ENCODE assay signal across 22 cellular contexts in the genomic region with DNA sequence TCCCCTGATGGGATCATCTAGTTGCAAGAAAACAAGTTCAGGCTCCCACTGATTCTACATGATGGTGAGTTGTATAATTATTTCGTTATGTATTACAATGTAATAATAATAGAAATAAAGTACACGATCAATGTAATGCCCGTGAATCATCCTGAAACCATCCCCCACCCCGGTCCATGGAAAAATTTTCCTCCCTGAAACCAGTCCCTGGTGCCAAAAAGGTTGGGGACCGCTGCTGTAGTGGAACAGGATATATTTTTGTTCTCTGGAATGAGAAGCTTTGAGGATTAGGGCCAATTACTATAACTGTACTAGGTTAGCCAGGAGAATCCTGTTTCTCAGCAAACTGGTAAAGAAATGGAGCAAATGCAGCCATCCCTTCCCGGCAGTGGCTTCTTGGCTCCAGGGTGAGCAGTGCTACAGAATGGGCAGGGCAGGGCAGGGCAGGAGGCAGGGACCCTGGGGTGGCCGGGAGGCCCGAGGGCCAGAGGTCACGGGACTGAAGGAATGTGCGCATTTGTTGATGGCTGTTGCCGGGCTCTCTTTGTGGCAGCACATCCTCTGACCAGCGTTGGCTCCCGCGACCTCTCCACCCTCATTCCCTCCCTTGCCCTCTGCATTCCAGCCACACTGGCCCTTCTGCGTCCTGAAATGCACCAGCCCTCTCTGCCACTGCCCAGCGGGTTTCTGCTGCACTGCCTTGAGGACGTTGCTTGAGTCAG.
DNase-seq lines count a peak whose midpoint lies in the region; ATAC-seq and TF ChIP-seq lines count a peak whose summit lies in the region.
"Had no signal": no experiment of that assay in that cellular context is flagged by ENCODE, and none has a peak within 500 bp of the region (broad histone marks: within the 10 kb centered on the region; RNA-seq: fewer than 3 reads in every experiment).

No MANE protein-coding gene starts in this region.

- H3K27ac ChIP-seq in endodermal cell (ENCODE audit: low read depth, low read length) = no peak overlapping the region
- H3K27ac ChIP-seq: BLaER1 had no signal

- H3K36me3 Mint-ChIP-seq in WTC11 (peaks cover 21% of the 10 kb centered on the region), endodermal cell (ENCODE audit: low read depth) (peaks cover 54% of the 10 kb centered on the region), nephron progenitor cell (ENCODE audit: low read depth) (peaks cover 40% of the 10 kb centered on the region)
- H3K36me3 Mint-ChIP-seq: CD4-positive, alpha-beta memory T cell had no signal

- H3K27me3 Mint-ChIP-seq in WTC11 (ENCODE audit: low read depth) (no peaks in the 10 kb centered on the region), endodermal cell (ENCODE audit: insufficient read depth) (no peaks in the 10 kb centered on the region), nephron progenitor cell (ENCODE audit: low read depth, poor library complexity) (peaks cover 4% of the 10 kb centered on the region)
- H3K27me3 Mint-ChIP-seq: CD4-positive, alpha-beta memory T cell; IgD-negative memory B cell had no signal

- H3K36me3 ChIP-seq in endodermal cell (ENCODE audit: control insufficient read depth, insufficient read depth, low read length) (peaks cover 30% of the 10 kb centered on the region), HAP-1 (replicated peaks) (no peaks in the 10 kb centered on the region)
- H3K36me3 ChIP-seq: BLaER1 had no signal

- no peaks in the 10 kb centered on the region for H3K4me1 ChIP-seq in endodermal cell (ENCODE audit: control insufficient read depth, insufficient read depth, low read length)
- no peaks in the 10 kb centered on the region for H3K4me1 ChIP-seq in HAP-1
- H3K4me1 ChIP-seq: BLaER1, Caco-2 had no signal

- H3K9me3 ChIP-seq in endodermal cell (ENCODE audit: control insufficient read depth, low read length) (no peaks in the 10 kb centered on the region), HAP-1 (no peaks in the 10 kb centered on the region)
- H3K9me3 ChIP-seq: BLaER1, Caco-2 had no signal

- POLR2A ChIA-PET in WTC11 (lab: Charles Lee) = no interaction called here

- TF ChIP-seq CTCF in WTC11 (IDR thresholded peaks at IDR 0.05) (no peak), endodermal cell (conservative IDR thresholded peaks at IDR 0.05) (no peak), nephron progenitor cell (IDR thresholded peaks at IDR 0.05) (no peak)

- CTCF ChIA-PET in WTC11 (lab: Charles Lee) = no interaction called here

- H3K4me1 Mint-ChIP-seq in WTC11 = peaks cover 17% of the 10 kb centered on the region
- H3K4me1 Mint-ChIP-seq in endodermal cell = no peaks in the 10 kb centered on the region
- peaks cover 6% of the 10 kb centered on the region for H3K4me1 Mint-ChIP-seq in nephron progenitor cell
- H3K4me1 Mint-ChIP-seq: CD4-positive, alpha-beta memory T cell; IgD-negative memory B cell had no signal

- DNase-seq in WTC11 (ENCODE audit: low spot score) = peak; percentile 60
- peak; percentile 81 for DNase-seq in endodermal cell
- peak; percentile 8 for DNase-seq in nephron progenitor cell
- no peak for DNase-seq in NCI-H2029 (lab: John Stamatoyannopoulos, UW)
- DNase-seq in T-helper 2 cell = no peak
- no peak for DNase-seq in AG20443 (ENCODE audit: low spot score)
- DNase-seq in HAP-1 (ENCODE audit: low spot score in 2 of 2) = no peak
- DNase-seq: Caco-2; CD4-positive, alpha-beta memory T cell; DMS 273 treated with DMSO at 0.1 percent for 48 hours; DMS79 treated with DMSO at 0.1 percent for 48 hours; HCEC 1CT; NCI-H1105; NCI-H146; NCI-H2029 treated with DMSO at 0.1 percent for 48 hours; NCI-H2171; NCI-H345; NCI-H524 treated with DMSO at 0.1 percent for 48 hours had no signal

- H3K27ac Mint-ChIP-seq in WTC11 (peak overlapping the region; percentile 91; the same call in 1 of the 2 replicates), endodermal cell (no peak overlapping the region), nephron progenitor cell (no peak overlapping the region)
- H3K27ac Mint-ChIP-seq: CD4-positive, alpha-beta memory T cell; IgD-negative memory B cell had no signal

- WGBS in endodermal cell (ENCODE audit: insufficient coverage in 1 of 2, insufficient read length in 1 of 2), 2 experiments = 45 to 85% methylated on average over 9 to 16 of the region's 17 CpGs

- H3K9me3 Mint-ChIP-seq in WTC11 (no peaks in the 10 kb centered on the region), endodermal cell (no peaks in the 10 kb centered on the region), nephron progenitor cell (no peaks in the 10 kb centered on the region)

- in situ Hi-C loops in HAP-1 (cut with MboI; ENCODE audit: low sequenced_read_pairs) = no loop called here

- no peak overlapping the region for H3K9ac ChIP-seq in endodermal cell (ENCODE audit: extremely low read depth, low read length, poor library complexity, severe bottlenecking)
- H3K9ac ChIP-seq: BLaER1 had no signal

- peak; percentile 89 for ATAC-seq in WTC11
- ATAC-seq: GM12878, Right ventricle myocardium inferior had no signal

- H3K4me3 Mint-ChIP-seq in WTC11 (no peak overlapping the region), endodermal cell (no peak overlapping the region), nephron progenitor cell (no peak overlapping the region)

- H3K4me3 ChIP-seq in endodermal cell (ENCODE audit: low read length) (no peak overlapping the region), HAP-1 (no peak overlapping the region)
- H3K4me3 ChIP-seq: BLaER1, GM12878 had no signal

- H3K27me3 ChIP-seq in endodermal cell (ENCODE audit: control insufficient read depth, insufficient read depth, low read length, poor library complexity, severe bottlenecking) (no peaks in the 10 kb centered on the region), HAP-1 (ENCODE audit: low read depth) (no peaks in the 10 kb centered on the region)
- H3K27me3 ChIP-seq: BLaER1 had no signal

TF ChIP-seq in WTC11, 78 proteins besides CTCF, POLR2A, EP300 and RAD21 (continues in another document):
- TF ChIP-seq USF2 (CRISPR knock-in tag; IDR thresholded peaks at IDR 0.05) = peak; percentile 43; the same call in 1 of the 2 replicates
- TF ChIP-seq FOXK1 (CRISPR knock-in tag; IDR thresholded peaks at IDR 0.05) = peak; percentile 15; the same call in 1 of the 2 replicates
- TF ChIP-seq TEAD1 (CRISPR knock-in tag; IDR thresholded peaks at IDR 0.05) = peak; percentile 70; the same call in 1 of the 2 replicates
- no peak for TF ChIP-seq ATF6 (CRISPR knock-in tag; IDR thresholded peaks at IDR 0.05)
- TF ChIP-seq CREB1 (CRISPR knock-in tag; IDR thresholded peaks at IDR 0.05) = no peak
- TF ChIP-seq, protein P1, sequence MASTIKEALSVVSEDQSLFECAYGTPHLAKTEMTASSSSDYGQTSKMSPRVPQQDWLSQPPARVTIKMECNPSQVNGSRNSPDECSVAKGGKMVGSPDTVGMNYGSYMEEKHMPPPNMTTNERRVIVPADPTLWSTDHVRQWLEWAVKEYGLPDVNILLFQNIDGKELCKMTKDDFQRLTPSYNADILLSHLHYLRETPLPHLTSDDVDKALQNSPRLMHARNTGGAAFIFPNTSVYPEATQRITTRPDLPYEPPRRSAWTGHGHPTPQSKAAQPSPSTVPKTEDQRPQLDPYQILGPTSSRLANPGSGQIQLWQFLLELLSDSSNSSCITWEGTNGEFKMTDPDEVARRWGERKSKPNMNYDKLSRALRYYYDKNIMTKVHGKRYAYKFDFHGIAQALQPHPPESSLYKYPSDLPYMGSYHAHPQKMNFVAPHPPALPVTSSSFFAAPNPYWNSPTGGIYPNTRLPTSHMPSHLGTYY (CRISPR knock-in tag; IDR thresholded peaks at IDR 0.05) = no peak
- TF ChIP-seq USF1 (CRISPR knock-in tag; IDR thresholded peaks at IDR 0.05) = peak; percentile 34; the same call in 1 of the 2 replicates
- TF ChIP-seq IRF2 (CRISPR knock-in tag; IDR thresholded peaks at IDR 0.05; ENCODE audit: borderline replicate concordance, low read depth) = no peak
- TF ChIP-seq, protein P2, sequence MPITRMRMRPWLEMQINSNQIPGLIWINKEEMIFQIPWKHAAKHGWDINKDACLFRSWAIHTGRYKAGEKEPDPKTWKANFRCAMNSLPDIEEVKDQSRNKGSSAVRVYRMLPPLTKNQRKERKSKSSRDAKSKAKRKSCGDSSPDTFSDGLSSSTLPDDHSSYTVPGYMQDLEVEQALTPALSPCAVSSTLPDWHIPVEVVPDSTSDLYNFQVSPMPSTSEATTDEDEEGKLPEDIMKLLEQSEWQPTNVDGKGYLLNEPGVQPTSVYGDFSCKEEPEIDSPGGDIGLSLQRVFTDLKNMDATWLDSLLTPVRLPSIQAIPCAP (CRISPR knock-in tag; IDR thresholded peaks at IDR 0.05) = no peak

Comparison
In these comparisons a context has a peak if more than half of its experiments do, and no peak if none do; other contexts are left out.
1. DNase-seq: peak in WTC11 (single experiment), endodermal cell (single experiment) and nephron progenitor cell (single experiment); none in NCI-H2029 (single experiment), T-helper 2 cell (0 of 5), AG20443 (single experiment) and HAP-1 (0 of 2).